Comparison of ENCODE assay signal across 1 cellular context in the genomic region with DNA sequence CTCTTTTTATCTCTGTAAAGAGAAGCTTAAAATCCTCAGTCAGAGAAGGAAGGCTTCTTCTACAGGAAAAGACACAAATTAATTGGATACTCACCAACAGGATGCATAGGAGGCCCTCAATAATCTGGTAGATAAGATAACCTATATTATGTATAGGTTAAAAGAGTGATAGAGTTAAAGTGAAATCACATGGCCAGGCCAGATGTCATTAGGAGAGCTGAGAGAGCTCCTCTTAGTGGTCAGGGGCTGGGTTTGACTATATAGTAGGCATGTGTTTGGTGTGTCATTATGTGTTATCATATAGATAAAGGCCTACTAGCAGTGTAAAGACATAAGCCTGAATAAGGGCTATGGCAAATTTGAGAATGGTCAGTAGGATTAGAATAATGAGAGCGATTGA.
TF ChIP-seq lines count a peak whose summit lies in the region.

No MANE protein-coding gene starts in this region.

TF ChIP-seq in GM23338, 12 proteins besides CTCF, POLR2A, EP300 and RAD21 (continued from another document):
- TF ChIP-seq, protein P1, sequence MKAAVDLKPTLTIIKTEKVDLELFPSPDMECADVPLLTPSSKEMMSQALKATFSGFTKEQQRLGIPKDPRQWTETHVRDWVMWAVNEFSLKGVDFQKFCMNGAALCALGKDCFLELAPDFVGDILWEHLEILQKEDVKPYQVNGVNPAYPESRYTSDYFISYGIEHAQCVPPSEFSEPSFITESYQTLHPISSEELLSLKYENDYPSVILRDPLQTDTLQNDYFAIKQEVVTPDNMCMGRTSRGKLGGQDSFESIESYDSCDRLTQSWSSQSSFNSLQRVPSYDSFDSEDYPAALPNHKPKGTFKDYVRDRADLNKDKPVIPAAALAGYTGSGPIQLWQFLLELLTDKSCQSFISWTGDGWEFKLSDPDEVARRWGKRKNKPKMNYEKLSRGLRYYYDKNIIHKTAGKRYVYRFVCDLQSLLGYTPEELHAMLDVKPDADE (IDR thresholded peaks at IDR 0.05): no peak
- TF ChIP-seq EZH2 (IDR thresholded peaks at IDR 0.05; ENCODE audit: low read depth, unreplicated experiment) (no peak), ZNF331 (CRISPR knock-in tag; IDR thresholded peaks at IDR 0.05; ENCODE audit: low read depth) (no peak), STAT1 (IDR thresholded peaks at IDR 0.05; ENCODE audit: unreplicated experiment) (no peak)
- TF ChIP-seq, protein P2, sequence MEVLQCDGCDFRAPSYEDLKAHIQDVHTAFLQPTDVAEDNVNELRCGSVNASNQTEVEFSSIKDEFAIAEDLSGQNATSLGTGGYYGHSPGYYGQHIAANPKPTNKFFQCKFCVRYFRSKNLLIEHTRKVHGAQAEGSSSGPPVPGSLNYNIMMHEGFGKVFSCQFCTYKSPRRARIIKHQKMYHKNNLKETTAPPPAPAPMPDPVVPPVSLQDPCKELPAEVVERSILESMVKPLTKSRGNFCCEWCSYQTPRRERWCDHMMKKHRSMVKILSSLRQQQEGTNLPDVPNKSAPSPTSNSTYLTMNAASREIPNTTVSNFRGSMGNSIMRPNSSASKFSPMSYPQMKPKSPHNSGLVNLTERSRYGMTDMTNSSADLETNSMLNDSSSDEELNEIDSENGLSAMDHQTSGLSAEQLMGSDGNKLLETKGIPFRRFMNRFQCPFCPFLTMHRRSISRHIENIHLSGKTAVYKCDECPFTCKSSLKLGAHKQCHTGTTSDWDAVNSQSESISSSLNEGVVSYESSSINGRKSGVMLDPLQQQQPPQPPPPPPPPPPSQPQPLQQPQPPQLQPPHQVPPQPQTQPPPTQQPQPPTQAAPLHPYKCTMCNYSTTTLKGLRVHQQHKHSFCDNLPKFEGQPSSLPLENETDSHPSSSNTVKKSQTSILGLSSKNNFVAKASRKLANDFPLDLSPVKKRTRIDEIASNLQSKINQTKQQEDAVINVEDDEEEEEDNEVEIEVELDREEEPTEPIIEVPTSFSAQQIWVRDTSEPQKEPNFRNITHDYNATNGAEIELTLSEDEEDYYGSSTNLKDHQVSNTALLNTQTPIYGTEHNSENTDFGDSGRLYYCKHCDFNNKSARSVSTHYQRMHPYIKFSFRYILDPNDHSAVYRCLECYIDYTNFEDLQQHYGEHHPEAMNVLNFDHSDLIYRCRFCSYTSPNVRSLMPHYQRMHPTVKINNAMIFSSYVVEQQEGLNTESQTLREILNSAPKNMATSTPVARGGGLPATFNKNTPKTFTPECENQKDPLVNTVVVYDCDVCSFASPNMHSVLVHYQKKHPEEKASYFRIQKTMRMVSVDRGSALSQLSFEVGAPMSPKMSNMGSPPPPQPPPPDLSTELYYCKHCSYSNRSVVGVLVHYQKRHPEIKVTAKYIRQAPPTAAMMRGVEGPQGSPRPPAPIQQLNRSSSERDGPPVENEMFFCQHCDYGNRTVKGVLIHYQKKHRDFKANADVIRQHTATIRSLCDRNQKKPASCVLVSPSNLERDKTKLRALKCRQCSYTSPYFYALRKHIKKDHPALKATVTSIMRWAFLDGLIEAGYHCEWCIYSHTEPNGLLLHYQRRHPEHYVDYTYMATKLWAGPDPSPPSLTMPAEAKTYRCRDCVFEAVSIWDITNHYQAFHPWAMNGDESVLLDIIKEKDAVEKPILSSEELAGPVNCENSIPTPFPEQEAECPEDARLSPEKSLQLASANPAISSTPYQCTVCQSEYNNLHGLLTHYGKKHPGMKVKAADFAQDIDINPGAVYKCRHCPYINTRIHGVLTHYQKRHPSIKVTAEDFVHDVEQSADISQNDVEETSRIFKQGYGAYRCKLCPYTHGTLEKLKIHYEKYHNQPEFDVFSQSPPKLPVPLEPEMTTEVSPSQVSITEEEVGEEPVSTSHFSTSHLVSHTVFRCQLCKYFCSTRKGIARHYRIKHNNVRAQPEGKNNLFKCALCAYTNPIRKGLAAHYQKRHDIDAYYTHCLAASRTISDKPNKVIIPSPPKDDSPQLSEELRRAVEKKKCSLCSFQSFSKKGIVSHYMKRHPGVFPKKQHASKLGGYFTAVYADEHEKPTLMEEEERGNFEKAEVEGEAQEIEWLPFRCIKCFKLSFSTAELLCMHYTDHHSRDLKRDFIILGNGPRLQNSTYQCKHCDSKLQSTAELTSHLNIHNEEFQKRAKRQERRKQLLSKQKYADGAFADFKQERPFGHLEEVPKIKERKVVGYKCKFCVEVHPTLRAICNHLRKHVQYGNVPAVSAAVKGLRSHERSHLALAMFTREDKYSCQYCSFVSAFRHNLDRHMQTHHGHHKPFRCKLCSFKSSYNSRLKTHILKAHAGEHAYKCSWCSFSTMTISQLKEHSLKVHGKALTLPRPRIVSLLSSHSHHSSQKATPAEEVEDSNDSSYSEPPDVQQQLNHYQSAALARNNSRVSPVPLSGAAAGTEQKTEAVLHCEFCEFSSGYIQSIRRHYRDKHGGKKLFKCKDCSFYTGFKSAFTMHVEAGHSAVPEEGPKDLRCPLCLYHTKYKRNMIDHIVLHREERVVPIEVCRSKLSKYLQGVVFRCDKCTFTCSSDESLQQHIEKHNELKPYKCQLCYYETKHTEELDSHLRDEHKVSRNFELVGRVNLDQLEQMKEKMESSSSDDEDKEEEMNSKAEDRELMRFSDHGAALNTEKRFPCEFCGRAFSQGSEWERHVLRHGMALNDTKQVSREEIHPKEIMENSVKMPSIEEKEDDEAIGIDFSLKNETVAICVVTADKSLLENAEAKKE (CRISPR knock-in tag; IDR thresholded peaks at IDR 0.05): no peak
